Comparison of ENCODE assay signal across 17 cellular contexts in genomic region chr6:35586542-35586941, GRCh38.
A peak's percentile ranks its signal among the peaks of the same experiment; 100 is the strongest.
DNase-seq lines count a peak whose midpoint lies in the region; ATAC-seq lines count a peak whose summit lies in the region.
"Had no signal": no experiment of that assay in that cellular context is flagged by ENCODE, and none has a peak within 500 bp of the region (broad histone marks: within the 10 kb centered on the region; RNA-seq: fewer than 3 reads in every experiment).

No MANE protein-coding gene starts in this region.

- peaks cover 58% of the 10 kb centered on the region for H3K36me3 Mint-ChIP-seq in activated CD4-positive, alpha-beta T cell treated with anti-CD3 and anti-CD28 coated beads for 36 hours (ENCODE audit: low read depth)
- peaks cover 2% of the 10 kb centered on the region for H3K36me3 Mint-ChIP-seq in T-helper 17 cell (ENCODE audit: low read depth)
- H3K36me3 Mint-ChIP-seq: type B pancreatic cell had no signal

- H3K27me3 Mint-ChIP-seq in activated CD4-positive, alpha-beta T cell treated with anti-CD3 and anti-CD28 coated beads for 36 hours, result no peaks in the 10 kb centered on the region
- H3K27me3 Mint-ChIP-seq in T-helper 17 cell, result no peaks in the 10 kb centered on the region
- H3K27me3 Mint-ChIP-seq: activated B cell treated with CpG ODN at 0.5 μM for 24 hours, type B pancreatic cell had no signal

- H3K4me1 Mint-ChIP-seq in activated CD4-positive, alpha-beta T cell treated with anti-CD3 and anti-CD28 coated beads for 36 hours, result peaks cover 78% of the 10 kb centered on the region
- H3K4me1 Mint-ChIP-seq in T-helper 17 cell, result peaks cover 38% of the 10 kb centered on the region

- H3K27ac ChIP-seq in temporal lobe (ENCODE audit: low read depth, low read length), result peak overlapping the region; percentile 37

- peak overlapping the region; percentile 49 for H3K27ac Mint-ChIP-seq in activated CD4-positive, alpha-beta T cell treated with anti-CD3 and anti-CD28 coated beads for 36 hours
- H3K27ac Mint-ChIP-seq in T-helper 17 cell, result peak overlapping the region; percentile 85
- H3K27ac Mint-ChIP-seq: activated B cell treated with CpG ODN at 0.5 μM for 24 hours, GM23338, type B pancreatic cell had no signal

- intact Hi-C loops in activated CD4-positive, alpha-beta T cell treated with anti-CD3 and anti-CD28 coated beads for 36 hours (cut with DNase I, micrococcal nuclease), result loop anchor here in 1 of 2 experiments (10.0 kb wide), 1 partner anchor 368 kb away; no protein-coding TSS in a partner anchor

- H3K9me3 Mint-ChIP-seq in activated CD4-positive, alpha-beta T cell treated with anti-CD3 and anti-CD28 coated beads for 36 hours (ENCODE audit: low read depth), result no peaks in the 10 kb centered on the region
- H3K9me3 Mint-ChIP-seq: activated B cell treated with CpG ODN at 0.5 μM for 24 hours, GM23338, type B pancreatic cell had no signal

- POLR2A ChIA-PET in activated CD4-positive, alpha-beta T cell treated with anti-CD3 and anti-CD28 coated beads for 36 hours (lab: Charles Lee), result no interaction called here

- CTCF ChIA-PET in activated CD4-positive, alpha-beta T cell treated with anti-CD3 and anti-CD28 coated beads for 36 hours (lab: Charles Lee), result interaction anchor here (1.0 to 6.6 kb wide), 5 partner anchors 25 to 151 kb away, joined by 3 to 123 read pairs (median 4); partner anchors contain the start of gene ARMC12

- H3K9me3 ChIP-seq in T-helper 17 cell (ENCODE audit: control insufficient read depth, low read length, poor library complexity, severe bottlenecking), result no peaks in the 10 kb centered on the region
- H3K9me3 ChIP-seq: A549 had no signal

- H3K4me3 Mint-ChIP-seq in activated CD4-positive, alpha-beta T cell treated with anti-CD3 and anti-CD28 coated beads for 36 hours, result no peak overlapping the region
- no peak overlapping the region for H3K4me3 Mint-ChIP-seq in T-helper 17 cell
- H3K4me3 Mint-ChIP-seq: activated B cell treated with CpG ODN at 0.5 μM for 24 hours, GM23338, type B pancreatic cell had no signal

- no peak for DNase-seq in activated CD4-positive, alpha-beta T cell treated with anti-CD3 and anti-CD28 coated beads for 36 hours
- DNase-seq in activated CD4-positive, alpha-beta T cell treated with anti-CD3 and anti-CD28 coated beads, Interleukin-2, amount 50 U/mL, for 48 hours, result no peak
- DNase-seq in T-helper 17 cell (no peak), fibroblast of gingiva (ENCODE audit: low read depth) (peak; percentile 53), NCI-H446 treated with DMSO at 0.1 percent for 48 hours (lab: John Stamatoyannopoulos, UW) (no peak)
- DNase-seq: activated B cell treated with CpG ODN at 0.5 μM for 24 hours; activated effector memory CD4-positive, alpha-beta T cell treated with Interleukin-2 at 50 U/mL for 16 hours; dermis blood vessel endothelial cell; foreskin fibroblast; NCI-H1048; NCI-H69 had no signal

- no peak for ATAC-seq in activated CD4-positive, alpha-beta T cell treated with anti-CD3 and anti-CD28 coated beads for 36 hours
- ATAC-seq in T-helper 17 cell (no peak), HG03457 (IDR thresholded peaks at IDR 0.05; ENCODE audit: unreplicated experiment) (no peak), HG02870 (IDR thresholded peaks at IDR 0.05; ENCODE audit: unreplicated experiment) (no peak)
- ATAC-seq: A549, GM23338 had no signal
